ENCODE assay signal across 11 cellular contexts in the genomic region with DNA sequence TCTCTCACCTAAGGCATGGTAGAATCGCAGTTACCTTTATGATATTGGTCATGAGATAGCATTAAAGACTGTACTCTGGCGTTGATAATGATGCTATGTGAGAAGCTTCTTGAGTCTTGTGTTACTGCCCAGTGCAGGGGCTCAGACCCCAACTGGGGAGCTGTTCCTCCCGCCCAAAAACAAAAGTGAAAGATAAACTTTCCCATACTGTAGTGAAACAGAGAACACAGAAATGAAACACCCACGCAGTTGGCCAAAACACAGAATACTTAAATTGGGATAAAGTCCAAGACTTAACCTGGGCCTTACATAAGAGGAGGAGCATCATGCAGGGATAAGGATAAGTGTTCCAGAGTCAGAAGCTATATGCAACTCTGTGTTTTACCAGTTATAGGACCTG.
"Had no signal": no experiment of that assay in that cellular context is flagged by ENCODE, and none has a peak within 500 bp of the region (broad histone marks: within the 10 kb centered on the region; RNA-seq: fewer than 3 reads in every experiment).

No MANE protein-coding gene starts in this region.

- H3K27ac ChIP-seq: body of pancreas, hepatocyte, neural progenitor cell, ovary, sigmoid colon had no signal

- ATAC-seq: body of pancreas had no signal

- H3K4me3 ChIP-seq: body of pancreas, hepatocyte, neural progenitor cell, ovary, sigmoid colon had no signal

- H3K36me3 ChIP-seq: neural progenitor cell, ovary, sigmoid colon had no signal

- H3K27ac Mint-ChIP-seq: neural progenitor cell had no signal

- H3K4me1 Mint-ChIP-seq: neural progenitor cell had no signal

- H3K36me3 Mint-ChIP-seq: neural progenitor cell had no signal

- DNase-seq: activated CD8-positive, alpha-beta memory T cell treated with anti-CD3 and anti-CD28 coated beads, Interleukin-2, amount 50 U/mL, for 48 hours; activated naive CD4-positive, alpha-beta T cell treated with anti-CD3 and anti-CD28 coated beads, Interleukin-2, amount 50 U/mL, for 16 hours; amniotic stem cell; body of pancreas; erythroblast; ovary; sigmoid colon; stimulated activated CD4-positive, alpha-beta T cell treated with anti-CD3 and anti-CD28 coated beads, Interleukin-12 subunit alpha, Interleukin-12 subunit beta, amount 100 ng/mL, for 4 hours; stimulated activated naive CD4-positive, alpha-beta T cell had no signal

- H3K27me3 ChIP-seq: body of pancreas, hepatocyte, neural progenitor cell, ovary, sigmoid colon had no signal

- H3K9me3 Mint-ChIP-seq: neural progenitor cell had no signal

- H3K4me3 Mint-ChIP-seq: neural progenitor cell had no signal

- H3K4me1 ChIP-seq: body of pancreas, neural progenitor cell, sigmoid colon had no signal

- H3K9me3 ChIP-seq: body of pancreas, ovary, sigmoid colon had no signal
